ENCODE assay signal across 10 cellular contexts in the genomic region with DNA sequence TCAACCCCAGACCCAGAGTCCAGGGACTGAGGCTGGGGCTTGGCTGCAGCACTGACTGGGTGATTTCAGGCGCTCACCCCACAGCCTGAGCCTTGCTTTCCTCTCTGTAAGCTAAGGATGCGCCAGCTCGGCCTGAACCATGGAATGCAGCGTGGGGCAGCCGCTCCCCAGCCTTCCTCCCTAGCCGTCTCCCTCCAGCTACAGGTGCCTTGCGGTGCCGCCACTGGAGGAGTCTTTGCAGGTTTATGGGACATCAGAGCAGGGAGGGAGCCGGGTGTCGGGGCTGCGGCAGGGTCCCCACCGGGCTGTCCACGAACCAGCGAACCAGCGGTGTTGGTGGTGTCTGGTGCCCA. TPM values are rescaled to one million over a fixed set of nuclear protein-coding genes. Genes with fewer than 3 reads are reported as not detected.
DNase-seq lines count a peak whose midpoint lies in the region; ATAC-seq and TF ChIP-seq lines count a peak whose summit lies in the region.
"Had no signal": no experiment of that assay in that cellular context is flagged by ENCODE, and none has a peak within 500 bp of the region (broad histone marks: within the 10 kb centered on the region; RNA-seq: fewer than 3 reads in every experiment).

No MANE protein-coding gene starts in this region.

- no peaks in the 10 kb centered on the region for H3K9me3 ChIP-seq in esophagus (ENCODE audit: control insufficient read depth in 2 of 2, insufficient read depth in 1 of 2, low read depth in 1 of 2, low read length in 1 of 2)
- H3K9me3 ChIP-seq: SJSA1 had no signal

- H3K4me1 ChIP-seq in esophagus (ENCODE audit: control insufficient read depth in 2 of 2, insufficient read depth in 2 of 2, low read length in 1 of 2), result peaks cover 0 to 7% of the 10 kb centered on the region in 2 donors
- H3K4me1 ChIP-seq: SJSA1 had no signal

- H3K4me3 Mint-ChIP-seq in nephron, result peak overlapping the region; percentile 55 to 69 (median 64)

- H3K36me3 ChIP-seq in esophagus (ENCODE audit: control insufficient read depth in 2 of 2, insufficient read depth in 2 of 2, low read length in 1 of 2), result no peaks in the 10 kb centered on the region
- H3K36me3 ChIP-seq: SJSA1 had no signal

- peaks cover 48% of the 10 kb centered on the region for H3K27me3 Mint-ChIP-seq in nephron (ENCODE audit: low read depth)

- TF ChIP-seq CTCF in nephron (IDR thresholded peaks at IDR 0.05; ENCODE audit: unreplicated experiment in 3 of 3), result no peak

- 16 to 23% methylated on average over 15 of the region's 15 CpGs for WGBS in esophagus, 2 donors

- no peaks in the 10 kb centered on the region for H3K9me3 Mint-ChIP-seq in nephron

- H3K27ac ChIP-seq in esophagus (ENCODE audit: low read depth in 2 of 2, low read length in 1 of 2), result no peak overlapping the region
- H3K27ac ChIP-seq: SJSA1 had no signal

- no peaks in the 10 kb centered on the region for H3K27me3 ChIP-seq in esophagus (ENCODE audit: control insufficient read depth in 1 of 2, insufficient read depth in 2 of 2, low read length in 2 of 2)

- no peak overlapping the region for H3K27ac Mint-ChIP-seq in nephron

- peak overlapping the region; percentile 41 to 56 for H3K4me3 ChIP-seq in esophagus (ENCODE audit: low read depth in 1 of 2, low read length in 2 of 2)

- H3K4me1 Mint-ChIP-seq in nephron, result peaks cover 17% of the 10 kb centered on the region

- no peak for ATAC-seq in HG03442 (IDR thresholded peaks at IDR 0.05; ENCODE audit: unreplicated experiment)
- ATAC-seq in GM19035 (IDR thresholded peaks at IDR 0.05; ENCODE audit: unreplicated experiment), result no peak
- ATAC-seq in GM18498 (IDR thresholded peaks at IDR 0.05; ENCODE audit: unreplicated experiment), result no peak

- DNase-seq in stimulated activated CD4-positive, alpha-beta T cell treated with anti-CD3 and anti-CD28 coated beads, Interleukin-12 subunit alpha, Interleukin-12 subunit beta, amount 100 ng/mL, for 4 hours, result peak; percentile 12
- DNase-seq in stimulated activated CD4-positive, alpha-beta T cell treated with anti-CD3 and anti-CD28 coated beads, Interleukin-4, amount 100 ng/mL, for 4 hours, result no peak
- DNase-seq in NCI-H1092 (lab: John Stamatoyannopoulos, UW), result no peak
- DNase-seq: DND-41 had no signal

- peaks cover 9% of the 10 kb centered on the region for H3K36me3 Mint-ChIP-seq in nephron (ENCODE audit: low read depth)

RNA-seq across cellular contexts. Expression of a gene that starts 19.4 kb away (rescaled TPM):
- polyA plus RNA-seq in esophagus, result 10 to 100 TPM; 64.8 to 87.3 TPM
